Comparison of ENCODE assay signal across 26 cellular contexts in genomic region chr17:74270333-74270732, GRCh38. TPM values are rescaled to one million over a fixed set of nuclear protein-coding genes. Genes with fewer than 3 reads are reported as not detected.
DNase-seq lines count a peak whose midpoint lies in the region; ATAC-seq, FAIRE-seq and TF ChIP-seq lines count a peak whose summit lies in the region.
"Had no signal": no experiment of that assay in that cellular context is flagged by ENCODE, and none has a peak within 500 bp of the region (broad histone marks: within the 10 kb centered on the region; RNA-seq: fewer than 3 reads in every experiment).

No MANE protein-coding gene starts in this region.

- TF ChIP-seq RAD21 in H1 (IDR thresholded peaks at IDR 0.05 in 1 of 2, conservative IDR thresholded peaks at IDR 0.05 in 1 of 2; ENCODE audit: low read depth in 2 of 2, low read length in 2 of 2), result no peak

- TF ChIP-seq CTCF in H1 (IDR thresholded peaks at IDR 0.05; ENCODE audit: control extremely low read depth in 1 of 3, insufficient read depth in 1 of 3, low read depth in 1 of 3, low read length in 3 of 3) (no peak), omental fat pad (IDR thresholded peaks at IDR 0.05) (no peak)
- TF ChIP-seq CTCF in CD8-positive, alpha-beta T cell (IDR thresholded peaks at IDR 0.05), result no peak

- H3K79me1 ChIP-seq in H1 (ENCODE audit: low read depth, low read length), result no peaks in the 10 kb centered on the region

- H3K9me3 Mint-ChIP-seq in CD8-positive, alpha-beta T cell, result no peaks in the 10 kb centered on the region
- no peaks in the 10 kb centered on the region for H3K9me3 Mint-ChIP-seq in effector memory CD8-positive, alpha-beta T cell
- H3K9me3 Mint-ChIP-seq: GM23338 had no signal

- H3K14ac ChIP-seq in H1 (ENCODE audit: insufficient read length), result no peak overlapping the region

- intact Hi-C loops in posterior cingulate gyrus (cut with DNase I), result no loop called here
- intact Hi-C loops in CD8-positive, alpha-beta T cell (cut with DNase I, micrococcal nuclease), result no loop called here

- no peak overlapping the region for H3K4me3 Mint-ChIP-seq in CD8-positive, alpha-beta T cell
- H3K4me3 Mint-ChIP-seq in effector memory CD8-positive, alpha-beta T cell, result no peak overlapping the region
- H3K4me3 Mint-ChIP-seq: GM23338 had no signal

- H4K5ac ChIP-seq in H1 (ENCODE audit: insufficient read length, low read depth, low read length), result no peak overlapping the region

- H3K79me2 ChIP-seq in H1 (ENCODE audit: control insufficient read depth in 1 of 2, insufficient read depth in 2 of 2, low read length in 2 of 2), result no peaks in the 10 kb centered on the region

- H2AK5ac ChIP-seq in H1 (ENCODE audit: low read depth, low read length), result no peak overlapping the region

- no peak overlapping the region for H2BK15ac ChIP-seq in H1 (ENCODE audit: low read length)

- CTCF ChIA-PET in H1 (lab: Charles Lee; ENCODE audit: partially characterized antibody), result interaction anchor here (0.9 to 1.6 kb wide), 3 partner anchors 13 to 98 kb away, joined by 3 to 4 read pairs (median 4); no protein-coding TSS in a partner anchor
- CTCF ChIA-PET in CD8-positive, alpha-beta T cell (lab: Charles Lee), result interaction anchor here (1.2 kb wide), 1 partner anchor 10 kb away, joined by 7 read pairs; no protein-coding TSS in a partner anchor

- H2BK120ac ChIP-seq in H1 (replicated peaks; ENCODE audit: low read depth, low read length), result no peak overlapping the region

- DNase-seq in NCI-H524 (lab: John Stamatoyannopoulos, UW), result peak; percentile 30 to 62
- DNase-seq in NCI-H524 treated with DMSO at 0.1 percent for 48 hours (lab: John Stamatoyannopoulos, UW), result no peak
- DNase-seq in NCI-H446 treated with DMSO at 0.1 percent for 48 hours (lab: John Stamatoyannopoulos, UW), result peak; percentile 13
- no peak for DNase-seq in H1 (ENCODE audit: low read depth in 1 of 2, low spot score in 2 of 2)
- DNase-seq in posterior cingulate gyrus, result peak in 6 of 10 donors; percentile 37 to 91 (median 68)
- no peak for DNase-seq in CD8-positive, alpha-beta T cell
- DNase-seq in effector memory CD8-positive, alpha-beta T cell, result no peak
- no peak for DNase-seq in omental fat pad (ENCODE audit: low spot score)
- DNase-seq: 8988T; C1 segment of cervical spinal cord; DND-41; HCEC 1CT; NCI-H1105; NCI-H146; NCI-H2081; NCI-H748 treated with DMSO at 0.1 percent for 48 hours; NK-92 treated with Interleukin-12 subunit alpha and Interleukin-12 subunit beta, amount 100 ng/mL, for 24 hours; SIG-M5; SK-N-SH had no signal

- no peaks in the 10 kb centered on the region for H3K36me3 ChIP-seq in H1 (ENCODE audit: control insufficient read depth in 2 of 4, insufficient read depth in 4 of 4, low read length in 3 of 4)
- H3K36me3 ChIP-seq in CD8-positive, alpha-beta T cell (ENCODE audit: insufficient read depth, low read length), result no peaks in the 10 kb centered on the region

- no peaks in the 10 kb centered on the region for H3K9me3 ChIP-seq in H1 (ENCODE audit: insufficient read depth in 2 of 2, low read depth in 1 of 2, low read length in 1 of 2)
- H3K9me3 ChIP-seq in CD8-positive, alpha-beta T cell (ENCODE audit: low read length), result no peaks in the 10 kb centered on the region
- H3K9me3 ChIP-seq: SK-N-SH had no signal

- no peak overlapping the region for H3K27ac Mint-ChIP-seq in CD8-positive, alpha-beta T cell
- H3K27ac Mint-ChIP-seq in effector memory CD8-positive, alpha-beta T cell, result no peak overlapping the region
- H3K27ac Mint-ChIP-seq: GM23338 had no signal

- 89% methylated on average over 10 of the region's 10 CpGs; no CpG with 5 or more reads in 1 of the 2 experiments for WGBS in H1 (ENCODE audit: extremely low coverage in 1 of 2, insufficient coverage in 1 of 2, insufficient read length in 1 of 2, insufficient replicate concordance in 2 of 2, low coverage in 1 of 2, low lambda C conversion rate in 2 of 2, missing lambda C conversion rate in 1 of 2), 2 experiments

- no peak overlapping the region for H3K4me3 ChIP-seq in H1 (ENCODE audit: extremely low read depth in 1 of 4, insufficient read depth in 2 of 4, low read depth in 3 of 4, low read length in 4 of 4)
- H3K4me3 ChIP-seq in CD8-positive, alpha-beta T cell (ENCODE audit: low read depth, low read length), result no peak overlapping the region
- H3K4me3 ChIP-seq: GM23338 had no signal

- H2BK5ac ChIP-seq in H1 (ENCODE audit: low read depth, low read length), result no peak overlapping the region

- H3K4ac ChIP-seq in H1 (replicated peaks; ENCODE audit: insufficient read length, low read depth, low read length), result no peak overlapping the region

- TF ChIP-seq EP300 in H1 (IDR thresholded peaks at IDR 0.05; ENCODE audit: borderline replicate concordance in 1 of 2, low read depth in 2 of 2, low read length in 2 of 2), result no peak

- H2BK20ac ChIP-seq in H1 (ENCODE audit: low read length), result no peak overlapping the region

- H3K56ac ChIP-seq in H1 (replicated peaks; ENCODE audit: insufficient read length, low read depth, low read length), result no peak overlapping the region

- H4K91ac ChIP-seq in H1 (replicated peaks; ENCODE audit: insufficient read length, low read length), result no peak overlapping the region

- H3K4me2 ChIP-seq in H1 (ENCODE audit: insufficient read depth in 1 of 2, low read depth in 2 of 2, low read length in 2 of 2), result no peak overlapping the region
- H3K4me2 ChIP-seq: GM23338, KMS-11, SK-N-SH had no signal

- peaks cover 0 to 5% (median 3%) of the 10 kb centered on the region in 4 experiments; a peak in 6 of 7 replicates for H3K4me1 ChIP-seq in H1 (replicated peaks in 1 of 4; ENCODE audit: control insufficient read depth in 3 of 4, insufficient read depth in 4 of 4, low read length in 3 of 4)
- peaks cover 17% of the 10 kb centered on the region for H3K4me1 ChIP-seq in CD8-positive, alpha-beta T cell (ENCODE audit: insufficient read depth, low read length)

- no peak for ATAC-seq in CD8-positive, alpha-beta T cell
- ATAC-seq in effector memory CD8-positive, alpha-beta T cell (replicated peaks), result no peak
- ATAC-seq in omental fat pad (ENCODE audit: low FRiP score), result no peak
- ATAC-seq: GM23338, Panc1 had no signal

- no peak overlapping the region for H3K18ac ChIP-seq in H1 (ENCODE audit: extremely low read depth, low read length)

- POLR2A ChIA-PET in H1 (lab: Charles Lee; ENCODE audit: partially characterized antibody), result interaction anchor here (1.0 to 1.7 kb wide), 3 partner anchors 19 to 193 kb away, joined by 3 to 6 read pairs (median 6); no protein-coding TSS in a partner anchor
- POLR2A ChIA-PET in CD8-positive, alpha-beta T cell (lab: Charles Lee), result no interaction called here

- peaks cover 3% of the 10 kb centered on the region; the same call in 1 of the 2 replicates for H3K23me2 ChIP-seq in H1 (ENCODE audit: low read depth, low read length)

- H4K20me1 ChIP-seq in H1 (replicated peaks in 1 of 2; ENCODE audit: control insufficient read depth in 1 of 2, insufficient read depth in 2 of 2, low read length in 2 of 2), result no peaks in the 10 kb centered on the region

- H3K9ac ChIP-seq in H1 (replicated peaks in 1 of 4; ENCODE audit: extremely low read depth in 1 of 4, low read depth in 3 of 4, low read length in 3 of 4), result no peak overlapping the region
- H3K9ac ChIP-seq: KMS-11, SK-N-SH had no signal

- no peak overlapping the region for H3K23ac ChIP-seq in H1 (ENCODE audit: insufficient read length)

- TF ChIP-seq POLR2A in H1 (IDR thresholded peaks at IDR 0.05; ENCODE audit: control extremely low read depth in 1 of 2, low read depth in 2 of 2, low read length in 2 of 2), result no peak

- no peak overlapping the region for H2AFZ ChIP-seq in H1 (ENCODE audit: low read length)
- H2AFZ ChIP-seq: GM23338 had no signal

- H4K8ac ChIP-seq in H1 (ENCODE audit: extremely low read depth, insufficient read depth, low read length), result no peak overlapping the region

- peaks cover 0 to 17% (median 15%) of the 10 kb centered on the region in 4 experiments; a peak in 6 of 7 replicates for H3K27me3 ChIP-seq in H1 (replicated peaks in 1 of 4; ENCODE audit: control insufficient read depth in 3 of 4, extremely low read depth in 1 of 4, insufficient read depth in 3 of 4, low read length in 3 of 4)
- H3K27me3 ChIP-seq in CD8-positive, alpha-beta T cell (ENCODE audit: insufficient read depth, low read length), result no peaks in the 10 kb centered on the region

- FAIRE-seq in H1 (lab: Jason Lieb, UNC), result no peak
- FAIRE-seq: G401.6, GM12892 had no signal

- H2BK12ac ChIP-seq in H1 (ENCODE audit: low read depth, low read length), result no peak overlapping the region

- H3K27me3 Mint-ChIP-seq in CD8-positive, alpha-beta T cell (ENCODE audit: low read depth), result peaks cover 4% of the 10 kb centered on the region
- H3K27me3 Mint-ChIP-seq in effector memory CD8-positive, alpha-beta T cell, result peaks cover 14 to 33% of the 10 kb centered on the region in 2 donors

- no peak overlapping the region for H3K27ac ChIP-seq in H1 (ENCODE audit: low read depth, low read length)
- no peak overlapping the region for H3K27ac ChIP-seq in CD8-positive, alpha-beta T cell (ENCODE audit: low read depth, low read length)
- H3K27ac ChIP-seq: HL-60, KMS-11 had no signal

- H3K4me1 Mint-ChIP-seq in CD8-positive, alpha-beta T cell (ENCODE audit: low read depth), result peaks cover 16% of the 10 kb centered on the region
- peaks cover 25 to 30% of the 10 kb centered on the region in 2 donors for H3K4me1 Mint-ChIP-seq in effector memory CD8-positive, alpha-beta T cell (ENCODE audit: low read depth in 2 of 2)

- no peaks in the 10 kb centered on the region for H3K36me3 Mint-ChIP-seq in CD8-positive, alpha-beta T cell
- H3K36me3 Mint-ChIP-seq in effector memory CD8-positive, alpha-beta T cell (ENCODE audit: insufficient read depth), result peaks cover 6% of the 10 kb centered on the region

RNA-seq across cellular contexts. Expression of gene DNAI2, which starts 3.7 kb away (rescaled TPM):
- total RNA-seq in H1 (2021; fragmentation: NEBNext Ultra II Directional; extraction: Animal tissue kit (Norgen Biotek cat#: 25700)), result 0.15 TPM in 1 of 2 replicates, not detected in the other
- polyA plus RNA-seq in H1 (2011; rRNA removed), result 0.08 and 0.24 TPM in 2 replicates
- 0.16 TPM for polyA plus RNA-seq in H1 (2011; cell fraction: cytosol; rRNA removed)
- polyA plus RNA-seq in H1 (2011; cell fraction: nucleus; rRNA removed), result 0.40 TPM
- 0.35 to 0.52 TPM in 2 of 4 replicates, not detected in the others for polyA plus RNA-seq in H1 (2012, experiment 1 of 2)
- not detected for polyA plus RNA-seq in H1 (2012, experiment 2 of 2)
- polyA plus RNA-seq in H1 (2013, experiment 1 of 2), result 0.10 TPM
- 0.06 TPM for polyA plus RNA-seq in H1 (2013, experiment 2 of 2)
- 0.22 TPM in 1 of 2 replicates, not detected in the other for polyA minus RNA-seq in H1 (2011; rRNA and poly(A)+ RNA removed)
- not detected for polyA minus RNA-seq in H1 (2011; cell fraction: cytosol; rRNA and poly(A)+ RNA removed)
- polyA minus RNA-seq in H1 (2011; cell fraction: nucleus; rRNA and poly(A)+ RNA removed), result not detected
- total RNA-seq in CD8-positive, alpha-beta T cell, result under 1 TPM; 0.22 to 0.35 TPM
- not detected for total RNA-seq in omental fat pad
- total RNA-seq: GM23338, HT-29 had no signal
- polyA plus RNA-seq: SK-N-SH had no signal

RNA-seq across cellular contexts. Expression of gene KIF19, which starts 55.7 kb away (rescaled TPM):
- total RNA-seq in H1 (2021; fragmentation: NEBNext Ultra II Directional; extraction: Animal tissue kit (Norgen Biotek cat#: 25700)), result 0.36 and 0.52 TPM in 2 replicates
- 0.77 and 1.4 TPM in 2 replicates for polyA plus RNA-seq in H1 (2011; rRNA removed)
- polyA plus RNA-seq in H1 (2011; cell fraction: cytosol; rRNA removed), result 1.1 TPM
- polyA plus RNA-seq in H1 (2011; cell fraction: nucleus; rRNA removed), result 2.4 TPM
- polyA plus RNA-seq in H1 (2012, experiment 1 of 2), result 0.29 to 0.87 TPM (median 0.66 TPM) in 4 replicates
- 0.20 TPM for polyA plus RNA-seq in H1 (2012, experiment 2 of 2)
- polyA plus RNA-seq in H1 (2013, experiment 1 of 2), result 0.18 TPM
- polyA plus RNA-seq in H1 (2013, experiment 2 of 2), result 0.22 TPM
- 0.79 and 1.0 TPM in 2 replicates for polyA minus RNA-seq in H1 (2011; rRNA and poly(A)+ RNA removed)
- 0.73 TPM for polyA minus RNA-seq in H1 (2011; cell fraction: cytosol; rRNA and poly(A)+ RNA removed)
- 1.7 TPM for polyA minus RNA-seq in H1 (2011; cell fraction: nucleus; rRNA and poly(A)+ RNA removed)
- under 1 TPM; 0.64 to 0.98 TPM for total RNA-seq in CD8-positive, alpha-beta T cell
- total RNA-seq in omental fat pad, result 1 to 10 TPM in 2 of 4 donors, under 1 TPM in 2; 0.72 to 2.4 (median 1.4) TPM
- polyA plus RNA-seq: SK-N-SH had no signal

RNA-seq across cellular contexts. Expression of gene TTYH2, which starts 57.0 kb away (rescaled TPM):
- total RNA-seq in H1 (2021; fragmentation: NEBNext Ultra II Directional; extraction: Animal tissue kit (Norgen Biotek cat#: 25700)), result 3.2 and 3.7 TPM in 2 replicates
- 9.2 and 17.3 TPM in 2 replicates for polyA plus RNA-seq in H1 (2011; rRNA removed)
- polyA plus RNA-seq in H1 (2011; cell fraction: cytosol; rRNA removed), result 7.6 TPM
- polyA plus RNA-seq in H1 (2011; cell fraction: nucleus; rRNA removed), result 16.4 TPM
- polyA plus RNA-seq in H1 (2012, experiment 1 of 2), result 3.1 to 4.0 TPM (median 3.4 TPM) in 4 replicates
- polyA plus RNA-seq in H1 (2012, experiment 2 of 2), result 3.2 TPM
- polyA plus RNA-seq in H1 (2013, experiment 1 of 2), result 5.3 TPM
- 5.8 TPM for polyA plus RNA-seq in H1 (2013, experiment 2 of 2)
- 7.4 and 9.7 TPM in 2 replicates for polyA minus RNA-seq in H1 (2011; rRNA and poly(A)+ RNA removed)
- 3.1 TPM for polyA minus RNA-seq in H1 (2011; cell fraction: cytosol; rRNA and poly(A)+ RNA removed)
- polyA minus RNA-seq in H1 (2011; cell fraction: nucleus; rRNA and poly(A)+ RNA removed), result 8.3 TPM
- 1 to 10 TPM; 4.6 to 5.6 TPM for total RNA-seq in CD8-positive, alpha-beta T cell
- 1 to 10 TPM; 5.9 to 9.0 (median 7.9) TPM for total RNA-seq in omental fat pad

Comparison
In these comparisons a context has a peak if more than half of its experiments do, and no peak if none do; other contexts are left out.
1. DNase-seq: peak in NCI-H524 (2 of 2), NCI-H446 treated with DMSO at 0.1 percent for 48 hours (single experiment) and posterior cingulate gyrus (6 of 10); none in NCI-H524 treated with DMSO at 0.1 percent for 48 hours (single experiment), H1 (0 of 2), CD8-positive, alpha-beta T cell (0 of 7), effector memory CD8-positive, alpha-beta T cell (0 of 3) and omental fat pad (single experiment).